15 cellular contexts compared by ENCODE assay signal in the genomic region with DNA sequence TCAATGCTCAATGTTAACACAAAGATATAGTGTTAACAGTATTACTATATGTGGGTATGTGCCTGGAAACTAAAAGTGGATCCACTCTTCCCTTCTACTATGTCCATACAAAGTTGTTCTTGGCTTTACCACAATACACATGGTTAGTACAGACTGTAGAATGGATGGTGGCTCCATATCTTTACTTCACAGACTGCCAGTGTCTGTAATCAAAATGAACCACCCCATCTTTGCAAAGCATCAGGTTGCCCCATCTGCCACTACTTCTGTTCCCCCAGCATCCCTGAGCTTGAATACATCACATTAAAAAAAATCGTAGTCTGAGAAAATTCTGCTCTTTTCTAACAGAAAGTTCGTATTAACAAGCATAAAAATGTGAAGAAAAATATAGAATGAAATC. TPM values are rescaled to one million over a fixed set of nuclear protein-coding genes. Genes with fewer than 3 reads are reported as not detected.
DNase-seq lines count a peak whose midpoint lies in the region; ATAC-seq and TF ChIP-seq lines count a peak whose summit lies in the region.
"Had no signal": no experiment of that assay in that cellular context is flagged by ENCODE, and none has a peak within 500 bp of the region (broad histone marks: within the 10 kb centered on the region; RNA-seq: fewer than 3 reads in every experiment).

No MANE protein-coding gene starts in this region.

- H3K4me1 ChIP-seq in upper lobe of right lung: peaks cover 8% of the 10 kb centered on the region

- no peaks in the 10 kb centered on the region for H3K36me3 Mint-ChIP-seq in glutamatergic neuron (ENCODE audit: unreplicated experiment)

- H3K4me3 ChIP-seq in upper lobe of right lung: no peak overlapping the region

- H3K36me3 ChIP-seq in upper lobe of right lung: no peaks in the 10 kb centered on the region

- H3K27ac Mint-ChIP-seq in glutamatergic neuron (ENCODE audit: unreplicated experiment): peak overlapping the region; percentile 81
- H3K27ac Mint-ChIP-seq: CD14-positive monocyte, HFFc6 had no signal

- H3K27ac ChIP-seq in upper lobe of right lung: no peak overlapping the region

- no peak for ATAC-seq in HG02623 (IDR thresholded peaks at IDR 0.05; ENCODE audit: unreplicated experiment)
- ATAC-seq in upper lobe of right lung: no peak
- ATAC-seq: Panc1, Right ventricle myocardium inferior had no signal

- TF ChIP-seq CTCF in glutamatergic neuron (IDR thresholded peaks at IDR 0.05; ENCODE audit: partially characterized antibody, unreplicated experiment) (no peak), upper lobe of right lung (IDR thresholded peaks at IDR 0.05) (no peak)

- H3K9me3 Mint-ChIP-seq in glutamatergic neuron (ENCODE audit: unreplicated experiment): peaks cover 3% of the 10 kb centered on the region
- H3K9me3 Mint-ChIP-seq: CD14-positive monocyte, HFFc6 had no signal

- no peak overlapping the region for H3K4me3 Mint-ChIP-seq in glutamatergic neuron (ENCODE audit: unreplicated experiment)
- H3K4me3 Mint-ChIP-seq: CD14-positive monocyte, HFFc6 had no signal

- peaks cover 16% of the 10 kb centered on the region for H3K4me1 Mint-ChIP-seq in glutamatergic neuron (ENCODE audit: low read depth, unreplicated experiment)

- H3K9me3 ChIP-seq in upper lobe of right lung: no peaks in the 10 kb centered on the region

- H3K27me3 ChIP-seq in upper lobe of right lung: no peaks in the 10 kb centered on the region

- intact Hi-C loops in upper lobe of right lung (cut with DNase I): no loop called here

- peaks cover 2% of the 10 kb centered on the region for H3K27me3 Mint-ChIP-seq in glutamatergic neuron (ENCODE audit: unreplicated experiment)

- DNase-seq in CMK (ENCODE audit: low read depth) (peak; percentile 45), HUDEP-2 (lab: John Stamatoyannopoulos, UW; ENCODE audit: unreplicated experiment in 76 of 76) (peak in 56 of 76 experiments; percentile 15 to 85 (median 52)), NCI-H69 (lab: John Stamatoyannopoulos, UW) (peak; percentile 24), glutamatergic neuron (peak; percentile 22), NCI-H1436 treated with DMSO at 0.1 percent for 48 hours (lab: John Stamatoyannopoulos, UW) (no peak), upper lobe of right lung (no peak)
- DNase-seq: COR-L47, HFFc6, NCI-H2029 treated with DMSO at 0.1 percent for 48 hours, NCI-H226, NCI-H774 had no signal

RNA-seq across cellular contexts. Expression of a gene that starts 30.0 kb away (rescaled TPM):
- total RNA-seq in glutamatergic neuron (ENCODE audit: unreplicated experiment) (59.6 TPM), upper lobe of right lung (72.4 TPM)

Comparison
In these comparisons a context has a peak if more than half of its experiments do, and no peak if none do; other contexts are left out.
1. DNase-seq: peak in CMK (single experiment), HUDEP-2 (56 of 76), NCI-H69 (single experiment) and glutamatergic neuron (single experiment); none in NCI-H1436 treated with DMSO at 0.1 percent for 48 hours (single experiment) and upper lobe of right lung (single experiment).